Comparison of ENCODE assay signal across 1 cellular context in the genomic region with DNA sequence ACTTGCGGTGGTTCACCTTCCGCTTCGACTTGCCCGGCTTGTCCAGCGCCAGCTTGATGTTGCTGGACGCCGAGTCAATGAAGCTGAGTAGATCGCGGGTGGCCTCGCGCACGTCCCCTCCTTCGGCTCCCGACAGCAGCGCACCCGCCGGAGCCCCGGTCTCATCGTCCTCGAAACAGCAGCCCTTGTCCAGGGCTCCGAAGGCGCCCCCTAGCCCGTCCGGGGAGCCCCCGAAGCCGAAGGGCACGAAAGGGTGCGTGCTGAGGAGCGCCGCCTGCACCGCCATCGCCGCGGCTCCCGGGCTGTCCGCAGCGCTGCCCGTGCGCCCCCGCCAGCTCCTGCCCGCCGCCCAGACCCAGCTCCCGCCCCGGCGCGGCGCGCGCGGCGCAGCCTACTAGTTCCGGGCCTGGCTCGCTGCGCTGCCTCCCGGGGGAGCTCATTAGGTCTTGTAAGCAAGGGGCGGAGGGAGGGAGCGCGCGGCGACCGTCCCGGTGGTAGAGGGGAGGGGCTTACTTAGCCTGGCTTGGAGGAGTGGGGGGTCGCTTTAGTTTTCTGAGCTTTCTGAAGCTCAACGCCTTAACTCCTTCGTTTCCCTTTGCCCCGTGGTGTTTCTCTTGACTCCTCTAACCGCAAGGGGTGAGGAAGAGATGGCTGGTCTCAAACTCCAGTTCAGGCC.
TF ChIP-seq lines count a peak whose summit lies in the region.

A gene with protein sequence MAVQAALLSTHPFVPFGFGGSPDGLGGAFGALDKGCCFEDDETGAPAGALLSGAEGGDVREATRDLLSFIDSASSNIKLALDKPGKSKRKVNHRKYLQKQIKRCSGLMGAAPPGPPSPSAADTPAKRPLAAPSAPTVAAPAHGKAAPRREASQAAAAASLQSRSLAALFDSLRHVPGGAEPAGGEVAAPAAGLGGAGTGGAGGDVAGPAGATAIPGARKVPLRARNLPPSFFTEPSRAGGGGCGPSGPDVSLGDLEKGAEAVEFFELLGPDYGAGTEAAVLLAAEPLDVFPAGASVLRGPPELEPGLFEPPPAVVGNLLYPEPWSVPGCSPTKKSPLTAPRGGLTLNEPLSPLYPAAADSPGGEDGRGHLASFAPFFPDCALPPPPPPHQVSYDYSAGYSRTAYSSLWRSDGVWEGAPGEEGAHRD (minus strand): TSS at position 421 of the 676 bp plus-strand sequence. CDS start 135 bp downstream, at position 286.

TF ChIP-seq in K562, 482 proteins besides CTCF, POLR2A, EP300 and RAD21 (continues in another document):
- TF ChIP-seq, protein P1, sequence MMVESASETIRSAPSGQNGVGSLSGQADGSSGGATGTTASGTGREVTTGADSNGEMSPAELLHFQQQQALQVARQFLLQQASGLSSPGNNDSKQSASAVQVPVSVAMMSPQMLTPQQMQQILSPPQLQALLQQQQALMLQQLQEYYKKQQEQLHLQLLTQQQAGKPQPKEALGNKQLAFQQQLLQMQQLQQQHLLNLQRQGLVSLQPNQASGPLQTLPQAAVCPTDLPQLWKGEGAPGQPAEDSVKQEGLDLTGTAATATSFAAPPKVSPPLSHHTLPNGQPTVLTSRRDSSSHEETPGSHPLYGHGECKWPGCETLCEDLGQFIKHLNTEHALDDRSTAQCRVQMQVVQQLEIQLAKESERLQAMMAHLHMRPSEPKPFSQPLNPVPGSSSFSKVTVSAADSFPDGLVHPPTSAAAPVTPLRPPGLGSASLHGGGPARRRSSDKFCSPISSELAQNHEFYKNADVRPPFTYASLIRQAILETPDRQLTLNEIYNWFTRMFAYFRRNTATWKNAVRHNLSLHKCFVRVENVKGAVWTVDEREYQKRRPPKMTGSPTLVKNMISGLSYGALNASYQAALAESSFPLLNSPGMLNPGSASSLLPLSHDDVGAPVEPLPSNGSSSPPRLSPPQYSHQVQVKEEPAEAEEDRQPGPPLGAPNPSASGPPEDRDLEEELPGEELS (CRISPR knock-in tag; IDR thresholded peaks at IDR 0.05; ENCODE audit: borderline replicate concordance): no peak
- no peak for TF ChIP-seq COPS2 (conservative IDR thresholded peaks at IDR 0.05)
- TF ChIP-seq, protein P2, sequence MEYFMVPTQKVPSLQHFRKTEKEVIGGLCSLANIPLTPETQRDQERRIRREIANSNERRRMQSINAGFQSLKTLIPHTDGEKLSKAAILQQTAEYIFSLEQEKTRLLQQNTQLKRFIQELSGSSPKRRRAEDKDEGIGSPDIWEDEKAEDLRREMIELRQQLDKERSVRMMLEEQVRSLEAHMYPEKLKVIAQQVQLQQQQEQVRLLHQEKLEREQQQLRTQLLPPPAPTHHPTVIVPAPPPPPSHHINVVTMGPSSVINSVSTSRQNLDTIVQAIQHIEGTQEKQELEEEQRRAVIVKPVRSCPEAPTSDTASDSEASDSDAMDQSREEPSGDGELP (CRISPR knock-in tag; IDR thresholded peaks at IDR 0.05; ENCODE audit: borderline replicate concordance): peak; percentile 27; the same call in 1 of the 2 replicates
- TF ChIP-seq, protein P3, sequence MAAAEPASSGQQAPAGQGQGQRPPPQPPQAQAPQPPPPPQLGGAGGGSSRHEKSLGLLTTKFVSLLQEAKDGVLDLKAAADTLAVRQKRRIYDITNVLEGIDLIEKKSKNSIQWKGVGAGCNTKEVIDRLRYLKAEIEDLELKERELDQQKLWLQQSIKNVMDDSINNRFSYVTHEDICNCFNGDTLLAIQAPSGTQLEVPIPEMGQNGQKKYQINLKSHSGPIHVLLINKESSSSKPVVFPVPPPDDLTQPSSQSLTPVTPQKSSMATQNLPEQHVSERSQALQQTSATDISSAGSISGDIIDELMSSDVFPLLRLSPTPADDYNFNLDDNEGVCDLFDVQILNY (CRISPR knock-in tag; IDR thresholded peaks at IDR 0.05): no peak
- TF ChIP-seq ESRRA (IDR thresholded peaks at IDR 0.05; ENCODE audit: borderline replicate concordance, low read depth): 0 out of 2 replicates have a peak, but pooled peaks have one; percentile 20
- no peak for TF ChIP-seq GATAD2B (IDR thresholded peaks at IDR 0.05; ENCODE audit: borderline replicate concordance)
- peak; percentile 53; the same call in 1 of the 2 replicates for TF ChIP-seq NCOA6 (IDR thresholded peaks at IDR 0.05)
- TF ChIP-seq SRF (CRISPR knock-in tag; IDR thresholded peaks at IDR 0.05): no peak
- TF ChIP-seq, protein P4, sequence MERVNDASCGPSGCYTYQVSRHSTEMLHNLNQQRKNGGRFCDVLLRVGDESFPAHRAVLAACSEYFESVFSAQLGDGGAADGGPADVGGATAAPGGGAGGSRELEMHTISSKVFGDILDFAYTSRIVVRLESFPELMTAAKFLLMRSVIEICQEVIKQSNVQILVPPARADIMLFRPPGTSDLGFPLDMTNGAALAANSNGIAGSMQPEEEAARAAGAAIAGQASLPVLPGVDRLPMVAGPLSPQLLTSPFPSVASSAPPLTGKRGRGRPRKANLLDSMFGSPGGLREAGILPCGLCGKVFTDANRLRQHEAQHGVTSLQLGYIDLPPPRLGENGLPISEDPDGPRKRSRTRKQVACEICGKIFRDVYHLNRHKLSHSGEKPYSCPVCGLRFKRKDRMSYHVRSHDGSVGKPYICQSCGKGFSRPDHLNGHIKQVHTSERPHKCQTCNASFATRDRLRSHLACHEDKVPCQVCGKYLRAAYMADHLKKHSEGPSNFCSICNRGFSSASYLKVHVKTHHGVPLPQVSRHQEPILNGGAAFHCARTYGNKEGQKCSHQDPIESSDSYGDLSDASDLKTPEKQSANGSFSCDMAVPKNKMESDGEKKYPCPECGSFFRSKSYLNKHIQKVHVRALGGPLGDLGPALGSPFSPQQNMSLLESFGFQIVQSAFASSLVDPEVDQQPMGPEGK (CRISPR knock-in tag; IDR thresholded peaks at IDR 0.05; ENCODE audit: borderline replicate concordance): no peak
- TF ChIP-seq, protein P5, sequence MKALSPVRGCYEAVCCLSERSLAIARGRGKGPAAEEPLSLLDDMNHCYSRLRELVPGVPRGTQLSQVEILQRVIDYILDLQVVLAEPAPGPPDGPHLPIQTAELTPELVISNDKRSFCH (CRISPR knock-in tag; IDR thresholded peaks at IDR 0.05): no peak
- TF ChIP-seq, protein P5 (tag; IDR thresholded peaks at IDR 0.05): 0 out of 2 replicates have a peak, but pooled peaks have one; percentile 37
- TF ChIP-seq GTF2E2 (tag; IDR thresholded peaks at IDR 0.05): no peak
- TF ChIP-seq, protein P6, sequence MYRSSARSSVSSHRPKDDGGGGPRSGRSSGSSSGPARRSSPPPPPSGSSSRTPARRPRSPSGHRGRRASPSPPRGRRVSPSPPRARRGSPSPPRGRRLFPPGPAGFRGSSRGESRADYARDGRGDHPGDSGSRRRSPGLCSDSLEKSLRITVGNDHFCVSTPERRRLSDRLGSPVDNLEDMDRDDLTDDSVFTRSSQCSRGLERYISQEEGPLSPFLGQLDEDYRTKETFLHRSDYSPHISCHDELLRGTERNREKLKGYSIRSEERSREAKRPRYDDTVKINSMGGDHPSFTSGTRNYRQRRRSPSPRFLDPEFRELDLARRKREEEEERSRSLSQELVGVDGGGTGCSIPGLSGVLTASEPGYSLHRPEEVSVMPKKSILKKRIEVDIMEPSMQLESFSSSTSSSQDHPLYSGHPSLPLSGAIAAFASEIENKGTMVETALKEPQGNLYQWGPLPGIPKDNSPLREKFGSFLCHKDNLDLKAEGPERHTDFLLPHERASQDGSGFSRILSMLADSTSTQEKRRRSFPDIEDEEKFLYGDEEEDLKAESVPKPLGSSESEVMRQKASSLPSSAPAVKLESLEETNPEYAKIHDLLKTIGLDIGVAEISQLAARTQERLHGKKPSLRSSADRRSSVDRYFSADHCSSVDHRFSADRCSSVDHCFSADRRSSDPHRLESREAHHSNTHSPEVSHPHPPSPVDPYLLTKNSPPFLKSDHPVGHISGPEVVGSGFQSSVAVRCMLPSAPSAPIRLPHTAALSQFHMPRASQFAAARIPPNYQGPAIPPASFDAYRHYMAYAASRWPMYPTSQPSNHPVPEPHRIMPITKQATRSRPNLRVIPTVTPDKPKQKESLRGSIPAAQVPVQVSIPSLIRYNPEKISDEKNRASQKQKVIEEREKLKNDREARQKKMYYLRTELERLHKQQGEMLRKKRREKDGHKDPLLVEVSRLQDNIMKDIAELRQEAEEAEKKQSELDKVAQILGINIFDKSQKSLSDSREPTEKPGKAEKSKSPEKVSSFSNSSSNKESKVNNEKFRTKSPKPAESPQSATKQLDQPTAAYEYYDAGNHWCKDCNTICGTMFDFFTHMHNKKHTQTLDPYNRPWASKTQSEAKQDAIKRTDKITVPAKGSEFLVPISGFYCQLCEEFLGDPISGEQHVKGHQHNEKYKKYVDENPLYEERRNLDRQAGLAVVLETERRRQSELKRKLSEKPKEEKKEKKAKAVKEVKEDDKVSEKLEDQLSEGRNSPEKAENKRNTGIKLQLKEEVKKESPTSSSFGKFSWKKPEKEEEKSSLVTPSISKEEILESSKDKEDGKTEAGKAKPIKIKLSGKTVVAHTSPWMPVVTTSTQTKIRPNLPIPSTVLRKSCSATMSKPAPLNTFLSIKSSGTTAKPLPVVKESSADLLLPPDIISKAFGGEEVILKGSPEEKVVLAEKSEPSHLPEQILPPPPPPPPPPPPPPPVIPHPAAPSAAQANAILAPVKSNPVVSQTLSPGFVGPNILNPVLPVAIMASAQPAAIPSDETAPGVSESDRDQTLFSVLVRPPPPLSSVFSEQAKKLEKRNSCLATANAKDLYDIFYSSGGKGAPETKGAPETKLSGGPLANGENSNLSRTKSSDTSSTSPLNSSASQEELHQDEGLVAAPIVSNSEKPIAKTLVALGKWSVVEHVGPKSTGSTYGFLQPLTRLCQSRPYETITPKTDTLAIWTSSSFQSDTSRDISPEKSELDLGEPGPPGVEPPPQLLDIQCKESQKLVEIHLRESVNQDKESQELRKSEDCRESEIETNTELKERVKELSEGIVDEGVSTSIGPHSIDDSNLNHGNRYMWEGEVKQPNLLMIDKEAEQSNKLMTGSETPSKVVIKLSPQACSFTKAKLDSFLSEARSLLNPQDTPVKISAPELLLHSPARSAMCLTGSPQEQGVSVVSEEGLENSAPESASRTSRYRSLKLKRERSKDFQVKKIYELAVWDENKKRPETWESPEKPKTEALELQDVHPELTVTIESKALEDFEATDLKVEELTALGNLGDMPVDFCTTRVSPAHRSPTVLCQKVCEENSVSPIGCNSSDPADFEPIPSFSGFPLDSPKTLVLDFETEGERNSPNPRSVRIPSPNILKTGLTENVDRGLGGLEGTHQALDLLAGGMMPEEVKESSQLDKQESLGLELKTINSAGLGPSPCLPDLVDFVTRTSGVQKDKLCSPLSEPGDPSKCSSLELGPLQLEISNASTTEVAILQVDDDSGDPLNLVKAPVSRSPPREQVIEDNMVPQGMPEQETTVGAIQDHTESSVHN (IDR thresholded peaks at IDR 0.05; ENCODE audit: borderline replicate concordance in 1 of 2, low read depth in 1 of 2): no peak
- TF ChIP-seq, protein P7, sequence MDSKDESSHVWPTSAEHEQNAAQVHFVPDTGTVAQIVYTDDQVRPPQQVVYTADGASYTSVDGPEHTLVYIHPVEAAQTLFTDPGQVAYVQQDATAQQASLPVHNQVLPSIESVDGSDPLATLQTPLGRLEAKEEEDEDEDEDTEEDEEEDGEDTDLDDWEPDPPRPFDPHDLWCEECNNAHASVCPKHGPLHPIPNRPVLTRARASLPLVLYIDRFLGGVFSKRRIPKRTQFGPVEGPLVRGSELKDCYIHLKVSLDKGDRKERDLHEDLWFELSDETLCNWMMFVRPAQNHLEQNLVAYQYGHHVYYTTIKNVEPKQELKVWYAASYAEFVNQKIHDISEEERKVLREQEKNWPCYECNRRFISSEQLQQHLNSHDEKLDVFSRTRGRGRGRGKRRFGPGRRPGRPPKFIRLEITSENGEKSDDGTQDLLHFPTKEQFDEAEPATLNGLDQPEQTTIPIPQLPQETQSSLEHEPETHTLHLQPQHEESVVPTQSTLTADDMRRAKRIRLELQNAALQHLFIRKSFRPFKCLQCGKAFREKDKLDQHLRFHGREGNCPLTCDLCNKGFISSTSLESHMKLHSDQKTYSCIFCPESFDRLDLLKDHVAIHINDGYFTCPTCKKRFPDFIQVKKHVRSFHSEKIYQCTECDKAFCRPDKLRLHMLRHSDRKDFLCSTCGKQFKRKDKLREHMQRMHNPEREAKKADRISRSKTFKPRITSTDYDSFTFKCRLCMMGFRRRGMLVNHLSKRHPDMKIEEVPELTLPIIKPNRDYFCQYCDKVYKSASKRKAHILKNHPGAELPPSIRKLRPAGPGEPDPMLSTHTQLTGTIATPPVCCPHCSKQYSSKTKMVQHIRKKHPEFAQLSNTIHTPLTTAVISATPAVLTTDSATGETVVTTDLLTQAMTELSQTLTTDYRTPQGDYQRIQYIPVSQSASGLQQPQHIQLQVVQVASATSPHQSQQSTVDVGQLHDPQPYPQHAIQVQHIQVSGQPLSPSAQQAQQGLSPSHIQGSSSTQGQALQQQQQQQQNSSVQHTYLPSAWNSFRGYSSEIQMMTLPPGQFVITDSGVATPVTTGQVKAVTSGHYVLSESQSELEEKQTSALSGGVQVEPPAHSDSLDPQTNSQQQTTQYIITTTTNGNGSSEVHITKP (IDR thresholded peaks at IDR 0.05; ENCODE audit: partially characterized antibody): peak; percentile 67
- TF ChIP-seq ILF3 (IDR thresholded peaks at IDR 0.05; ENCODE audit: borderline replicate concordance): no peak
- TF ChIP-seq, protein P8, sequence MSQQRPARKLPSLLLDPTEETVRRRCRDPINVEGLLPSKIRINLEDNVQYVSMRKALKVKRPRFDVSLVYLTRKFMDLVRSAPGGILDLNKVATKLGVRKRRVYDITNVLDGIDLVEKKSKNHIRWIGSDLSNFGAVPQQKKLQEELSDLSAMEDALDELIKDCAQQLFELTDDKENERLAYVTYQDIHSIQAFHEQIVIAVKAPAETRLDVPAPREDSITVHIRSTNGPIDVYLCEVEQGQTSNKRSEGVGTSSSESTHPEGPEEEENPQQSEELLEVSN (IDR thresholded peaks at IDR 0.05; ENCODE audit: borderline replicate concordance in 1 of 2, extremely low read depth in 1 of 2, insufficient read depth in 1 of 2, insufficient read length in 1 of 2, low read depth in 1 of 2, low read length in 1 of 2, poor library complexity in 1 of 2, severe bottlenecking in 1 of 2): peak in 1 of 2 experiments; percentile 63
- 0 out of 2 replicates have a peak, but pooled peaks have one; percentile 32 for TF ChIP-seq L3MBTL2 (IDR thresholded peaks at IDR 0.05)
- TF ChIP-seq PHB (CRISPR knock-in tag; IDR thresholded peaks at IDR 0.05): no peak
- no peak for TF ChIP-seq ETV5 (CRISPR knock-in tag; IDR thresholded peaks at IDR 0.05; ENCODE audit: low read depth)
- TF ChIP-seq NRF1 (conservative IDR thresholded peaks at IDR 0.05 in 1 of 2, IDR thresholded peaks at IDR 0.05 in 1 of 2): peak in 1 of 2 experiments; percentile 50; a peak in 2 of 4 replicates
- TF ChIP-seq ZNF121 (CRISPR knock-in tag; conservative IDR thresholded peaks at IDR 0.05): no peak
- no peak for TF ChIP-seq FOXM1 (IDR thresholded peaks at IDR 0.05; ENCODE audit: low read depth)
- TF ChIP-seq FOXM1 (CRISPR knock-in tag; IDR thresholded peaks at IDR 0.05; ENCODE audit: low read depth): no peak
- TF ChIP-seq RB1 (IDR thresholded peaks at IDR 0.05; ENCODE audit: low read depth): peak; percentile 21; the same call in 1 of the 2 replicates
- TF ChIP-seq KDM2B (CRISPR knock-in tag; IDR thresholded peaks at IDR 0.05): 0 out of 2 replicates have a peak, but pooled peaks have one; percentile 64
- no peak for TF ChIP-seq NR2F6 (CRISPR knock-in tag; IDR thresholded peaks at IDR 0.05)
- 0 out of 4 replicates have a peak, but pooled peaks of 1 of the 2 experiments have one; percentile 55 for TF ChIP-seq MAZ (CRISPR knock-in tag; conservative IDR thresholded peaks at IDR 0.05 in 1 of 2, IDR thresholded peaks at IDR 0.05 in 1 of 2)
- TF ChIP-seq POLR2G (IDR thresholded peaks at IDR 0.05; ENCODE audit: low read depth, low read length): peak; percentile 52; the same call in 1 of the 2 replicates
